10 cellular contexts compared by ENCODE assay signal in genomic region chr11:33291004-33291777, GRCh38. TPM values are rescaled to one million over a fixed set of nuclear protein-coding genes. Genes with fewer than 3 reads are reported as not detected.
DNase-seq lines count a peak whose midpoint lies in the region; ATAC-seq and TF ChIP-seq lines count a peak whose summit lies in the region.
"Had no signal": no experiment of that assay in that cellular context is flagged by ENCODE, and none has a peak within 500 bp of the region (broad histone marks: within the 10 kb centered on the region; RNA-seq: fewer than 3 reads in every experiment).

No MANE protein-coding gene starts in this region.

- POLR2A ChIA-PET in MCF 10A (lab: Yijun Ruan, JAX): interaction anchor here (0.8 to 1.4 kb wide), 5 partner anchors 9 to 32 kb away, joined by 3 to 6 read pairs (median 4); no protein-coding TSS in a partner anchor
- POLR2A ChIA-PET in CD8-positive, alpha-beta T cell (lab: Charles Lee): no interaction called here

- TF ChIP-seq CTCF in fibroblast of lung (conservative IDR thresholded peaks at IDR 0.05 in 1 of 2, IDR thresholded peaks at IDR 0.05 in 1 of 2; ENCODE audit: low read depth in 1 of 2, low read length in 2 of 2): no peak
- no peak for TF ChIP-seq CTCF in smooth muscle cell (IDR thresholded peaks at IDR 0.05; ENCODE audit: borderline replicate concordance, insufficient read depth, poor library complexity, severe bottlenecking)
- TF ChIP-seq CTCF in MCF 10A (IDR thresholded peaks at IDR 0.05; ENCODE audit: unreplicated experiment): no peak
- no peak for TF ChIP-seq CTCF in CD8-positive, alpha-beta T cell (IDR thresholded peaks at IDR 0.05)

- no peaks in the 10 kb centered on the region for H3K4me1 ChIP-seq in fibroblast of lung (ENCODE audit: control insufficient read depth, extremely low read depth, insufficient read depth, low read length)
- no peaks in the 10 kb centered on the region for H3K4me1 ChIP-seq in smooth muscle cell (ENCODE audit: low read depth)
- no peaks in the 10 kb centered on the region for H3K4me1 ChIP-seq in CD8-positive, alpha-beta T cell (ENCODE audit: insufficient read depth, low read length)

- H3K27me3 Mint-ChIP-seq in MCF 10A (ENCODE audit: insufficient read depth, unreplicated experiment): no peaks in the 10 kb centered on the region
- no peaks in the 10 kb centered on the region for H3K27me3 Mint-ChIP-seq in CD8-positive, alpha-beta T cell (ENCODE audit: low read depth)

- H3K9me3 Mint-ChIP-seq in MCF 10A (ENCODE audit: unreplicated experiment): no peaks in the 10 kb centered on the region
- no peaks in the 10 kb centered on the region for H3K9me3 Mint-ChIP-seq in CD8-positive, alpha-beta T cell

- H3K4me3 Mint-ChIP-seq in MCF 10A (ENCODE audit: unreplicated experiment): no peak overlapping the region
- no peak overlapping the region for H3K4me3 Mint-ChIP-seq in CD8-positive, alpha-beta T cell

- no peak overlapping the region for H3K4me3 ChIP-seq in fibroblast of lung (replicated peaks in 1 of 4; ENCODE audit: control extremely low read depth in 1 of 4, insufficient read depth in 1 of 4, low read depth in 3 of 4, low read length in 4 of 4)
- H3K4me3 ChIP-seq in smooth muscle cell: no peak overlapping the region
- no peak overlapping the region for H3K4me3 ChIP-seq in CD8-positive, alpha-beta T cell (ENCODE audit: low read depth, low read length)

- H3K4me2 ChIP-seq in fibroblast of lung (ENCODE audit: extremely low read depth, insufficient read depth, low read length): peak overlapping the region; percentile 54
- peak overlapping the region; percentile 10 for H3K4me2 ChIP-seq in smooth muscle cell

- H3K27ac Mint-ChIP-seq in MCF 10A (ENCODE audit: low read depth, unreplicated experiment): no peak overlapping the region
- no peak overlapping the region for H3K27ac Mint-ChIP-seq in CD8-positive, alpha-beta T cell

- peaks cover 30% of the 10 kb centered on the region for H3K36me3 Mint-ChIP-seq in MCF 10A (ENCODE audit: insufficient read depth, unreplicated experiment)
- H3K36me3 Mint-ChIP-seq in CD8-positive, alpha-beta T cell: peaks cover 64% of the 10 kb centered on the region

- CTCF ChIA-PET in MCF 10A (lab: Yijun Ruan, JAX): interaction anchor here (0.6 to 0.7 kb wide), 2 partner anchors 154 to 1239 kb away, joined by 3 read pairs; no protein-coding TSS in a partner anchor
- CTCF ChIA-PET in CD8-positive, alpha-beta T cell (lab: Charles Lee): no interaction called here

- H2AFZ ChIP-seq in fibroblast of lung (ENCODE audit: low read length) (no peak overlapping the region), smooth muscle cell (ENCODE audit: low read depth) (no peak overlapping the region)

- ATAC-seq in GM19328 (IDR thresholded peaks at IDR 0.05; ENCODE audit: unreplicated experiment) (peak; percentile 82), HG03066 (IDR thresholded peaks at IDR 0.05; ENCODE audit: low read depth, unreplicated experiment) (peak; percentile 95)
- no peak for ATAC-seq in CD8-positive, alpha-beta T cell

- no peak overlapping the region for H3K27ac ChIP-seq in fibroblast of lung (ENCODE audit: insufficient read depth, low read length)
- H3K27ac ChIP-seq in smooth muscle cell (ENCODE audit: low read depth): no peak overlapping the region
- no peak overlapping the region for H3K27ac ChIP-seq in CD8-positive, alpha-beta T cell (ENCODE audit: low read depth, low read length)

- no peaks in the 10 kb centered on the region for H3F3A ChIP-seq in smooth muscle cell (ENCODE audit: low read depth)

- peaks cover 1% of the 10 kb centered on the region for H3K36me3 ChIP-seq in fibroblast of lung (ENCODE audit: control insufficient read depth, insufficient read depth, low read length)
- H3K36me3 ChIP-seq in smooth muscle cell (ENCODE audit: low read depth): peaks cover 3% of the 10 kb centered on the region
- peaks cover 12% of the 10 kb centered on the region for H3K36me3 ChIP-seq in CD8-positive, alpha-beta T cell (ENCODE audit: insufficient read depth, low read length)

- no peaks in the 10 kb centered on the region for H3K27me3 ChIP-seq in fibroblast of lung (ENCODE audit: control insufficient read depth, insufficient read depth, low read length)
- no peaks in the 10 kb centered on the region for H3K27me3 ChIP-seq in smooth muscle cell (ENCODE audit: low read depth)
- H3K27me3 ChIP-seq in CD8-positive, alpha-beta T cell (ENCODE audit: insufficient read depth, low read length): no peaks in the 10 kb centered on the region

- H3K9me3 ChIP-seq in fibroblast of lung (ENCODE audit: control insufficient read depth, insufficient read depth, low read depth, low read length) (no peaks in the 10 kb centered on the region), smooth muscle cell (replicated peaks; ENCODE audit: low read depth) (no peaks in the 10 kb centered on the region)
- H3K9me3 ChIP-seq in CD8-positive, alpha-beta T cell (ENCODE audit: low read length): no peaks in the 10 kb centered on the region

- no peaks in the 10 kb centered on the region for H3K4me1 Mint-ChIP-seq in MCF 10A (ENCODE audit: insufficient read depth, unreplicated experiment)
- peaks cover 56% of the 10 kb centered on the region for H3K4me1 Mint-ChIP-seq in CD8-positive, alpha-beta T cell (ENCODE audit: low read depth)

- H4K20me1 ChIP-seq in fibroblast of lung (ENCODE audit: control insufficient read depth, extremely low read depth, insufficient read depth, low read length): no peaks in the 10 kb centered on the region
- H4K20me1 ChIP-seq in smooth muscle cell (ENCODE audit: low read depth): peaks cover 100% of the 10 kb centered on the region

- no TSS peak for BruUV-seq in MCF 10A (replicated peaks; lab: Mats Ljungman, UMichigan)

- DNase-seq in fibroblast of lung (ENCODE audit: low read depth in 2 of 2) (peak; percentile 14 to 35), smooth muscle cell (lab: John Stamatoyannopoulos, UW; ENCODE audit: unreplicated experiment) (no peak), H4 (ENCODE audit: low spot score) (no peak), MCF 10A (ENCODE audit: unreplicated experiment) (no peak), NK-92 (lab: John Stamatoyannopoulos, UW; ENCODE audit: unreplicated experiment) (no peak)
- no peak for DNase-seq in CD8-positive, alpha-beta T cell
- DNase-seq: activated CD8-positive, alpha-beta memory T cell treated with anti-CD3 and anti-CD28 coated beads, Interleukin-2, amount 50 U/mL, for 4 hours; NCI-H2107 had no signal

- H3K79me2 ChIP-seq in fibroblast of lung (ENCODE audit: control insufficient read depth, insufficient read depth, low read length): peaks cover 57% of the 10 kb centered on the region
- peaks cover 100% of the 10 kb centered on the region for H3K79me2 ChIP-seq in smooth muscle cell (ENCODE audit: low read depth)

- intact Hi-C loops in MCF 10A (cut with micrococcal nuclease): no loop called here
- intact Hi-C loops in CD8-positive, alpha-beta T cell (cut with DNase I, micrococcal nuclease): no loop called here

- H3K9ac ChIP-seq in fibroblast of lung (ENCODE audit: insufficient read depth, low read length): no peak overlapping the region
- H3K9ac ChIP-seq in smooth muscle cell (ENCODE audit: low read depth): no peak overlapping the region

- WGBS in smooth muscle cell (ENCODE audit: low lambda C conversion rate): 39% methylated on average over 6 of the region's 6 CpGs

RNA-seq across cellular contexts. Expression of gene HIPK3, which starts 34.0 kb away (rescaled TPM):
- total RNA-seq in fibroblast of lung (89.8 and 119 TPM in 2 replicates), smooth muscle cell (80.0 and 94.0 TPM in 2 replicates), MCF 10A (2022) (51.4 and 53.7 TPM in 2 replicates)
- polyA plus RNA-seq in fibroblast of lung (16.3 and 24.5 TPM in 2 replicates), smooth muscle cell (15.3 and 16.4 TPM in 2 replicates)
- 7.1 and 11.2 TPM in 2 replicates for polyA plus RNA-seq in fibroblast of lung (2012)
- 28.3 and 30.1 TPM in 2 replicates for polyA minus RNA-seq in fibroblast of lung (ENCODE audit: low replicate concordance)
- 36.5 and 37.5 TPM in 2 replicates for total RNA-seq in H4 (2014; rRNA removed; shearing (Covaris generic))
- total RNA-seq in CD8-positive, alpha-beta T cell: 10 to 100 TPM; 45.2 to 46.7 TPM

Comparison
In these comparisons a context has a peak if more than half of its experiments do, and no peak if none do; other contexts are left out.
1. DNase-seq: peak in fibroblast of lung (2 of 2); none in smooth muscle cell (single experiment), H4 (single experiment), MCF 10A (single experiment), CD8-positive, alpha-beta T cell (0 of 7) and NK-92 (single experiment).